15 cellular contexts compared by ENCODE assay signal in the genomic region with DNA sequence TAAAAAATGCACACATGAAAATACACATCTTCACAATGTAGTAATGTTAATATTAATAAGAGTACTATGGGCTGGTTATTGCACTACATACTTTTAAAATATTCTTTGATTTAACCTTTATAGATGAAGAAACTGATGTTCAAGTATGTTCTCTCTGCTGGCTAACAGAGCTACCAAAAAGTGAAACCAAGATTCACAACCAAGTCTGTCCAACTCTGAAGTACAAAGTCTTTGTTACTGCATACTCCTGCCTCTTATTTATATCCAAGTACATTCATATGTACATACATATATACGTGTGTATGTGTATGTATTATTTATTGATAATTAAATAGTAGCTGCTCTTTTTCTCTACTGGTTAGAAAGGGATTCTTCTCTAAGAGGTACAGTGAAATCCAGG.
DNase-seq lines count a peak whose midpoint lies in the region; TF ChIP-seq lines count a peak whose summit lies in the region.
"Had no signal": no experiment of that assay in that cellular context is flagged by ENCODE, and none has a peak within 500 bp of the region (broad histone marks: within the 10 kb centered on the region; RNA-seq: fewer than 3 reads in every experiment).

No MANE protein-coding gene starts in this region.

- H4K20me1 ChIP-seq in Loucy (ENCODE audit: insufficient read depth, low read length, poor library complexity, severe bottlenecking) (no peaks in the 10 kb centered on the region), neural cell (ENCODE audit: insufficient read depth) (no peaks in the 10 kb centered on the region)

- no peak for TF ChIP-seq EP300 in neural cell (conservative IDR thresholded peaks at IDR 0.05; ENCODE audit: poor library complexity, severe bottlenecking)

- H3K27me3 Mint-ChIP-seq in glutamatergic neuron (ENCODE audit: unreplicated experiment) = peaks cover 3% of the 10 kb centered on the region

- H3K36me3 ChIP-seq in Loucy (ENCODE audit: insufficient read depth, low read length) (no peaks in the 10 kb centered on the region), neural cell (ENCODE audit: insufficient read depth, low read length) (no peaks in the 10 kb centered on the region), uterus (no peaks in the 10 kb centered on the region), ascending aorta (no peaks in the 10 kb centered on the region)
- H3K36me3 ChIP-seq: BE2C had no signal

- H3K9me3 Mint-ChIP-seq in glutamatergic neuron (ENCODE audit: unreplicated experiment) = no peaks in the 10 kb centered on the region
- H3K9me3 Mint-ChIP-seq: CD8-positive, alpha-beta T cell had no signal

- no peak overlapping the region for H3K4me3 ChIP-seq in Loucy (ENCODE audit: low read length, poor library complexity, severe bottlenecking)
- no peak overlapping the region for H3K4me3 ChIP-seq in choroid plexus epithelial cell (ENCODE audit: low read depth, low read length)
- no peak overlapping the region for H3K4me3 ChIP-seq in neural cell (ENCODE audit: low read length)
- H3K4me3 ChIP-seq in uterus = no peak overlapping the region
- no peak overlapping the region for H3K4me3 ChIP-seq in ascending aorta
- H3K4me3 ChIP-seq: A549 had no signal

- H3K9ac ChIP-seq in Loucy (ENCODE audit: low read depth, low read length, poor library complexity, severe bottlenecking) (no peak overlapping the region), neural cell (ENCODE audit: low read length) (no peak overlapping the region)

- H3K27me3 ChIP-seq in Loucy (ENCODE audit: insufficient read depth, low read length, poor library complexity, severe bottlenecking) (no peaks in the 10 kb centered on the region), neural cell (ENCODE audit: insufficient read depth, low read depth, low read length) (no peaks in the 10 kb centered on the region), uterus (no peaks in the 10 kb centered on the region), ascending aorta (no peaks in the 10 kb centered on the region)
- H3K27me3 ChIP-seq: BE2C had no signal

- H2AFZ ChIP-seq in Loucy (ENCODE audit: low read length) = peak overlapping the region; percentile 21; the same call in 1 of the 2 replicates
- H2AFZ ChIP-seq in neural cell (ENCODE audit: low read depth, low read length) = no peak overlapping the region

- H3K4me3 Mint-ChIP-seq in glutamatergic neuron (ENCODE audit: unreplicated experiment) = no peak overlapping the region
- H3K4me3 Mint-ChIP-seq: CD14-positive monocyte; CD8-positive, alpha-beta T cell had no signal

- TF ChIP-seq RAD21 in neural cell (conservative IDR thresholded peaks at IDR 0.05) = no peak

- H3K79me2 ChIP-seq in Loucy (ENCODE audit: insufficient read depth, low read length) (no peaks in the 10 kb centered on the region), neural cell (replicated peaks; ENCODE audit: insufficient read depth, low read length) (no peaks in the 10 kb centered on the region)

- intact Hi-C loops in uterus (cut with DNase I; ENCODE audit: low total_unique reads) = no loop called here
- intact Hi-C loops in ascending aorta (cut with DNase I) = no loop called here

- TF ChIP-seq CTCF in Loucy (conservative IDR thresholded peaks at IDR 0.05; ENCODE audit: low read length) (no peak), choroid plexus epithelial cell (conservative IDR thresholded peaks at IDR 0.05; ENCODE audit: low read depth, low read length) (no peak), neural cell (IDR thresholded peaks at IDR 0.05; ENCODE audit: poor library complexity, severe bottlenecking) (no peak), uterus (IDR thresholded peaks at IDR 0.05) (no peak), ascending aorta (IDR thresholded peaks at IDR 0.05) (no peak), glutamatergic neuron (IDR thresholded peaks at IDR 0.05; ENCODE audit: partially characterized antibody, unreplicated experiment) (no peak)

- H3F3A ChIP-seq in Loucy (ENCODE audit: low read depth) (peaks cover 6% of the 10 kb centered on the region; the same call in 1 of the 2 replicates), neural cell (ENCODE audit: insufficient read depth, low read length, poor library complexity, severe bottlenecking) (no peaks in the 10 kb centered on the region)

- no peaks in the 10 kb centered on the region for H3K9me2 ChIP-seq in Loucy (replicated peaks; ENCODE audit: low read depth, low read length)
- no peaks in the 10 kb centered on the region for H3K9me2 ChIP-seq in neural cell (ENCODE audit: insufficient read depth, low read length)

- H3K27ac Mint-ChIP-seq in glutamatergic neuron (ENCODE audit: unreplicated experiment) = no peak overlapping the region
- H3K27ac Mint-ChIP-seq: CD14-positive monocyte; CD8-positive, alpha-beta T cell had no signal

- H3K4me1 ChIP-seq in Loucy (ENCODE audit: insufficient read depth, low read length, poor library complexity, severe bottlenecking) = peaks cover 33% of the 10 kb centered on the region
- H3K4me1 ChIP-seq in uterus = peaks cover 7 to 10% of the 10 kb centered on the region in 2 donors
- H3K4me1 ChIP-seq in ascending aorta = no peaks in the 10 kb centered on the region

- peak overlapping the region; percentile 7 for H3K27ac ChIP-seq in neural cell (ENCODE audit: low read length)
- H3K27ac ChIP-seq in uterus = peak overlapping the region; percentile 55 to 68
- H3K27ac ChIP-seq in ascending aorta = no peak overlapping the region
- H3K27ac ChIP-seq: A549 had no signal

- peak overlapping the region; percentile 36 for H3K4me2 ChIP-seq in Loucy (ENCODE audit: low read depth, low read length, poor library complexity, severe bottlenecking)
- no peak overlapping the region for H3K4me2 ChIP-seq in neural cell (ENCODE audit: low read length)
- H3K4me2 ChIP-seq: A549 had no signal

- TF ChIP-seq POLR2A in uterus (IDR thresholded peaks at IDR 0.05) = no peak

- H3K36me3 Mint-ChIP-seq in glutamatergic neuron (ENCODE audit: unreplicated experiment) = no peaks in the 10 kb centered on the region
- H3K36me3 Mint-ChIP-seq: CD14-positive monocyte; CD8-positive, alpha-beta T cell had no signal

- H3K9me3 ChIP-seq in Loucy (ENCODE audit: insufficient read depth, low read depth, low read length) (no peaks in the 10 kb centered on the region), neural cell (ENCODE audit: low read length) (no peaks in the 10 kb centered on the region), uterus (no peaks in the 10 kb centered on the region), ascending aorta (no peaks in the 10 kb centered on the region)
- H3K9me3 ChIP-seq: A549, BE2C had no signal

- peaks cover 10% of the 10 kb centered on the region for H3K4me1 Mint-ChIP-seq in glutamatergic neuron (ENCODE audit: low read depth, unreplicated experiment)
- H3K4me1 Mint-ChIP-seq: CD14-positive monocyte had no signal

- peak; percentile 34 for DNase-seq in choroid plexus epithelial cell (ENCODE audit: low read depth)
- DNase-seq in uterus = no peak
- DNase-seq in ascending aorta (ENCODE audit: low spot score in 2 of 2) = no peak
- DNase-seq in glutamatergic neuron = no peak
- no peak for DNase-seq in Kasumi-1 (lab: John Stamatoyannopoulos, UW)
- DNase-seq: BE2C; CD8-positive, alpha-beta T cell; COR-L47; DMS153; DND-41; GDM1 had no signal

TF ChIP-seq in neural cell, 6 proteins besides CTCF, POLR2A, EP300 and RAD21:
- TF ChIP-seq EZH2 (IDR thresholded peaks at IDR 0.05; ENCODE audit: borderline replicate concordance, insufficient read depth, low read length, poor library complexity, severe bottlenecking) (no peak), MXI1 (conservative IDR thresholded peaks at IDR 0.05; ENCODE audit: poor library complexity, severe bottlenecking) (no peak)
- TF ChIP-seq, protein P1, sequence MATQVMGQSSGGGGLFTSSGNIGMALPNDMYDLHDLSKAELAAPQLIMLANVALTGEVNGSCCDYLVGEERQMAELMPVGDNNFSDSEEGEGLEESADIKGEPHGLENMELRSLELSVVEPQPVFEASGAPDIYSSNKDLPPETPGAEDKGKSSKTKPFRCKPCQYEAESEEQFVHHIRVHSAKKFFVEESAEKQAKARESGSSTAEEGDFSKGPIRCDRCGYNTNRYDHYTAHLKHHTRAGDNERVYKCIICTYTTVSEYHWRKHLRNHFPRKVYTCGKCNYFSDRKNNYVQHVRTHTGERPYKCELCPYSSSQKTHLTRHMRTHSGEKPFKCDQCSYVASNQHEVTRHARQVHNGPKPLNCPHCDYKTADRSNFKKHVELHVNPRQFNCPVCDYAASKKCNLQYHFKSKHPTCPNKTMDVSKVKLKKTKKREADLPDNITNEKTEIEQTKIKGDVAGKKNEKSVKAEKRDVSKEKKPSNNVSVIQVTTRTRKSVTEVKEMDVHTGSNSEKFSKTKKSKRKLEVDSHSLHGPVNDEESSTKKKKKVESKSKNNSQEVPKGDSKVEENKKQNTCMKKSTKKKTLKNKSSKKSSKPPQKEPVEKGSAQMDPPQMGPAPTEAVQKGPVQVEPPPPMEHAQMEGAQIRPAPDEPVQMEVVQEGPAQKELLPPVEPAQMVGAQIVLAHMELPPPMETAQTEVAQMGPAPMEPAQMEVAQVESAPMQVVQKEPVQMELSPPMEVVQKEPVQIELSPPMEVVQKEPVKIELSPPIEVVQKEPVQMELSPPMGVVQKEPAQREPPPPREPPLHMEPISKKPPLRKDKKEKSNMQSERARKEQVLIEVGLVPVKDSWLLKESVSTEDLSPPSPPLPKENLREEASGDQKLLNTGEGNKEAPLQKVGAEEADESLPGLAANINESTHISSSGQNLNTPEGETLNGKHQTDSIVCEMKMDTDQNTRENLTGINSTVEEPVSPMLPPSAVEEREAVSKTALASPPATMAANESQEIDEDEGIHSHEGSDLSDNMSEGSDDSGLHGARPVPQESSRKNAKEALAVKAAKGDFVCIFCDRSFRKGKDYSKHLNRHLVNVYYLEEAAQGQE (IDR thresholded peaks at IDR 0.05; ENCODE audit: borderline replicate concordance) = no peak

Comparison
In these comparisons a context has a peak if more than half of its experiments do, and no peak if none do; other contexts are left out.
1. H3K27ac ChIP-seq: peak in neural cell (single experiment) and uterus (2 of 2); none in ascending aorta (0 of 2).